ENCODE assay signal across 22 cellular contexts in genomic region chr2:203279288-203279687, GRCh38.
"Had no signal": no experiment of that assay in that cellular context is flagged by ENCODE, and none has a peak within 500 bp of the region (broad histone marks: within the 10 kb centered on the region; RNA-seq: fewer than 3 reads in every experiment).

No MANE protein-coding gene starts in this region.

- H3K4me3 ChIP-seq: dorsolateral prefrontal cortex, esophagus muscularis mucosa, heart right ventricle, neural progenitor cell, prostate gland, skin epidermis, suprapubic skin, transverse colon, vagina had no signal

- H3K4me1 Mint-ChIP-seq: activated naive CD4-positive, alpha-beta T cell treated with anti-CD3 and anti-CD28 coated beads, Interleukin-2, amount 50 U/mL, for 24 hours; neural progenitor cell had no signal

- ATAC-seq: activated CD4-positive, CD25-positive, alpha-beta regulatory T cell treated with anti-CD3 and anti-CD28 coated beads, Interleukin-2, amount 50 U/mL, for 24 hours; activated T-cell treated with anti-CD3 and anti-CD28 coated beads, Interleukin-2, amount 50 U/mL, for 72 hours; heart right ventricle; naive thymus-derived CD4-positive, alpha-beta T cell; right cardiac atrium had no signal

- DNase-seq: activated CD4-positive, alpha-beta T cell treated with anti-CD3 and anti-CD28 coated beads, Interleukin-2, amount 10 ng/mL, durations not matched to agents 7 days and 5 days; activated CD8-positive, alpha-beta memory T cell treated with anti-CD3 and anti-CD28 coated beads, Interleukin-2, amount 50 U/mL, for 4 hours; activated gamma-delta T cell; activated T-cell treated with anti-CD3 and anti-CD28 coated beads, Interleukin-2, amount 50 U/mL, for 72 hours; dorsolateral prefrontal cortex; heart right ventricle; mesenchymal stem cell; naive thymus-derived CD4-positive, alpha-beta T cell; right cardiac atrium; stimulated activated CD4-positive, alpha-beta T cell treated with anti-CD3 and anti-CD28 coated beads, Interleukin-15, amount 100 ng/mL, for 24 hours; stimulated activated CD4-positive, alpha-beta T cell treated with anti-CD3 and anti-CD28 coated beads, Interleukin-2, amount 100 ng/mL, for 48 hours; T1000; transverse colon had no signal

- H3K9me3 Mint-ChIP-seq: activated CD4-positive, alpha-beta T cell treated with anti-CD3 and anti-CD28 coated beads, Interleukin-2, amount 10 ng/mL, durations not matched to agents 7 days and 5 days; activated naive CD4-positive, alpha-beta T cell treated with anti-CD3 and anti-CD28 coated beads, Interleukin-2, amount 50 U/mL, for 24 hours; activated T-cell treated with anti-CD3 and anti-CD28 coated beads, Interleukin-2, amount 50 U/mL, for 72 hours; naive thymus-derived CD4-positive, alpha-beta T cell; neural progenitor cell; stimulated activated naive CD8-positive, alpha-beta T cell treated with anti-CD3 and anti-CD28 coated beads, Interleukin-15, Interleukin-2, amounts not matched to agents 100 ng/mL and 50 ng/mL, for 24 hours had no signal

- H3K4me3 Mint-ChIP-seq: activated CD4-positive, alpha-beta T cell treated with anti-CD3 and anti-CD28 coated beads, Interleukin-2, amount 10 ng/mL, durations not matched to agents 7 days and 5 days; activated naive CD4-positive, alpha-beta T cell treated with anti-CD3 and anti-CD28 coated beads, Interleukin-2, amount 50 U/mL, for 24 hours; activated T-cell treated with anti-CD3 and anti-CD28 coated beads, Interleukin-2, amount 50 U/mL, for 72 hours; naive thymus-derived CD4-positive, alpha-beta T cell; neural progenitor cell; stimulated activated naive CD8-positive, alpha-beta T cell treated with anti-CD3 and anti-CD28 coated beads, Interleukin-15, Interleukin-2, amounts not matched to agents 100 ng/mL and 50 ng/mL, for 24 hours had no signal

- H3K27ac ChIP-seq: esophagus muscularis mucosa, heart right ventricle, neural progenitor cell, prostate gland, skin epidermis, suprapubic skin, transverse colon, vagina had no signal

- H3K27me3 Mint-ChIP-seq: activated CD4-positive, alpha-beta T cell treated with anti-CD3 and anti-CD28 coated beads, Interleukin-2, amount 10 ng/mL, durations not matched to agents 7 days and 5 days; activated naive CD4-positive, alpha-beta T cell treated with anti-CD3 and anti-CD28 coated beads, Interleukin-2, amount 50 U/mL, for 24 hours; naive thymus-derived CD4-positive, alpha-beta T cell; stimulated activated naive CD8-positive, alpha-beta T cell treated with anti-CD3 and anti-CD28 coated beads, Interleukin-15, Interleukin-2, amounts not matched to agents 100 ng/mL and 50 ng/mL, for 24 hours had no signal

- H3K27ac Mint-ChIP-seq: activated CD4-positive, alpha-beta T cell treated with anti-CD3 and anti-CD28 coated beads, Interleukin-2, amount 10 ng/mL, durations not matched to agents 7 days and 5 days; activated naive CD4-positive, alpha-beta T cell treated with anti-CD3 and anti-CD28 coated beads, Interleukin-2, amount 50 U/mL, for 24 hours; neural progenitor cell; stimulated activated naive CD8-positive, alpha-beta T cell treated with anti-CD3 and anti-CD28 coated beads, Interleukin-15, Interleukin-2, amounts not matched to agents 100 ng/mL and 50 ng/mL, for 24 hours had no signal
